Comparison of ENCODE assay signal across 8 cellular contexts in genomic region chr9:7536310-7536939, GRCh38.
A peak's percentile ranks its signal among the peaks of the same experiment; 100 is the strongest.
DNase-seq lines count a peak whose midpoint lies in the region; ATAC-seq and TF ChIP-seq lines count a peak whose summit lies in the region.

No MANE protein-coding gene starts in this region.

- no peak overlapping the region for H3K4me2 ChIP-seq in OCI-LY1 (ENCODE audit: low read length)
- H3K4me2 ChIP-seq in mammary epithelial cell (ENCODE audit: insufficient read depth, low read depth, low read length): no peak overlapping the region

- 44% methylated on average over 2 of the region's 4 CpGs for WGBS in mammary epithelial cell (ENCODE audit: low coverage, missing lambda C conversion rate)

- H3K9ac ChIP-seq in OCI-LY1 (ENCODE audit: low read length) (no peak overlapping the region), mammary epithelial cell (ENCODE audit: insufficient read depth, low read length) (no peak overlapping the region)

- H4K20me1 ChIP-seq in OCI-LY1 (ENCODE audit: insufficient read depth, low read length): no peaks in the 10 kb centered on the region
- no peaks in the 10 kb centered on the region for H4K20me1 ChIP-seq in mammary epithelial cell (ENCODE audit: insufficient read depth, low read length)

- in situ Hi-C loops in mammary epithelial cell (cut with MboI; ENCODE audit: low sequenced_read_pairs in 2 of 2): loop anchor here (5.0 to 25.0 kb wide), 2 partner anchors 134 to 474 kb away; no protein-coding TSS in a partner anchor

- DNase-seq in DMS 273 (lab: John Stamatoyannopoulos, UW; ENCODE audit: unreplicated experiment) (peak; percentile 68), DMS 273 treated with DMSO at 0.1 percent for 48 hours (lab: John Stamatoyannopoulos, UW) (no peak), mammary epithelial cell (peak; percentile 27), kidney tubule cell (ENCODE audit: low spot score) (peak; percentile 55), substantia nigra (lab: John Stamatoyannopoulos, UW) (peak in 27 of 49 donors; percentile 2 to 41 (median 17))

- no peak overlapping the region for H3K27ac ChIP-seq in OCI-LY1 (ENCODE audit: low read depth, low read length, poor library complexity, severe bottlenecking)
- H3K27ac ChIP-seq in mammary epithelial cell (ENCODE audit: insufficient read depth, low read depth, low read length): no peak overlapping the region
- no peak overlapping the region for H3K27ac ChIP-seq in substantia nigra (ENCODE audit: low read depth, low read length, poor library complexity, severe bottlenecking)

- H2AFZ ChIP-seq in OCI-LY1 (ENCODE audit: low read length) (no peak overlapping the region), mammary epithelial cell (ENCODE audit: low read depth, low read length) (no peak overlapping the region)

- no peaks in the 10 kb centered on the region for H3K79me2 ChIP-seq in OCI-LY1 (ENCODE audit: insufficient read depth, low read length)
- no peaks in the 10 kb centered on the region for H3K79me2 ChIP-seq in mammary epithelial cell (ENCODE audit: insufficient read depth, low read length)

- H3K9me3 ChIP-seq in OCI-LY1 (ENCODE audit: low read length) (no peaks in the 10 kb centered on the region), mammary epithelial cell (replicated peaks; ENCODE audit: insufficient read depth, low read length) (no peaks in the 10 kb centered on the region)

- TF ChIP-seq CTCF in OCI-LY1 (IDR thresholded peaks at IDR 0.05; ENCODE audit: low read length) (peak; percentile 82), mammary epithelial cell (conservative IDR thresholded peaks at IDR 0.05 in 1 of 2, IDR thresholded peaks at IDR 0.05 in 1 of 2; ENCODE audit: extremely low read depth in 1 of 2, insufficient read depth in 1 of 2, low read depth in 1 of 2, low read length in 2 of 2) (peak; percentile 86 to 88)

- H3K27me3 ChIP-seq in OCI-LY1 (ENCODE audit: insufficient read depth, low read length) (no peaks in the 10 kb centered on the region), mammary epithelial cell (ENCODE audit: insufficient read depth, low read length) (peaks cover 3% of the 10 kb centered on the region)

- H3K9me2 ChIP-seq in OCI-LY1 (ENCODE audit: low read depth, low read length): no peaks in the 10 kb centered on the region

- no peaks in the 10 kb centered on the region for H3F3A ChIP-seq in OCI-LY1 (ENCODE audit: insufficient read depth, low read length)

- H3K4me3 ChIP-seq in OCI-LY1 (ENCODE audit: low read depth, low read length, poor library complexity, severe bottlenecking) (no peak overlapping the region), mammary epithelial cell (replicated peaks in 1 of 3; ENCODE audit: insufficient read depth in 1 of 3, low read depth in 2 of 3, low read length in 3 of 3) (no peak overlapping the region)

- no peaks in the 10 kb centered on the region for H3K4me1 ChIP-seq in OCI-LY1 (ENCODE audit: insufficient read depth, low read length, severe bottlenecking)
- H3K4me1 ChIP-seq in mammary epithelial cell (ENCODE audit: insufficient read depth, low read length): no peaks in the 10 kb centered on the region

- ATAC-seq in GM19468 (IDR thresholded peaks at IDR 0.05; ENCODE audit: extremely low read depth, unreplicated experiment) (peak; percentile 90), HG03520 (IDR thresholded peaks at IDR 0.05; ENCODE audit: unreplicated experiment) (peak; percentile 82)

- H3K36me3 ChIP-seq in OCI-LY1 (ENCODE audit: insufficient read depth, low read length) (no peaks in the 10 kb centered on the region), mammary epithelial cell (ENCODE audit: insufficient read depth, low read length) (no peaks in the 10 kb centered on the region)

- intact Hi-C loops in mammary epithelial cell (cut with micrococcal nuclease): loop anchor here (1.0 to 10.0 kb wide), 2 partner anchors 134 to 632 kb away; no protein-coding TSS in a partner anchor

- BruUV-seq in mammary epithelial cell (replicated peaks; lab: Mats Ljungman, UMichigan): no TSS peak

- CTCF ChIA-PET in mammary epithelial cell (lab: Charles Lee; ENCODE audit: low non-redundant PET): no interaction called here

- dilution Hi-C loops in mammary epithelial cell (cut with HindIII; ENCODE audit: low sequenced_read_pairs): no loop called here
